ENCODE assay signal across 1 cellular context in genomic region chr19:41352279-41352608, GRCh38.
TF ChIP-seq lines count a peak whose summit lies in the region.

No MANE protein-coding gene starts in this region.

TF ChIP-seq in endothelial cell of umbilical vein, 7 proteins besides CTCF, POLR2A, EP300 and RAD21:
- TF ChIP-seq POLR2AphosphoS5 (IDR thresholded peaks at IDR 0.05; ENCODE audit: insufficient read depth, low read depth, low read length) (no peak), EZH2 (IDR thresholded peaks at IDR 0.05; ENCODE audit: borderline replicate concordance, low read depth, low read length, severe bottlenecking) (no peak), FOS (IDR thresholded peaks at IDR 0.05; ENCODE audit: borderline replicate concordance, insufficient read depth, low read length) (no peak), MAX (IDR thresholded peaks at IDR 0.05; ENCODE audit: insufficient read depth, insufficient read length) (no peak), MYC (IDR thresholded peaks at IDR 0.05; ENCODE audit: low read depth, low read length) (no peak), JUN (IDR thresholded peaks at IDR 0.05; ENCODE audit: borderline replicate concordance, insufficient read depth, insufficient read length, low read depth) (no peak), GATA2 (IDR thresholded peaks at IDR 0.05; ENCODE audit: insufficient read depth, insufficient read length, low read depth, low read length) (no peak)
TF ChIP-seq in endothelial cell of umbilical vein: peak in this region for 0.
